Comparison of ENCODE assay signal across 14 cellular contexts in the genomic region with DNA sequence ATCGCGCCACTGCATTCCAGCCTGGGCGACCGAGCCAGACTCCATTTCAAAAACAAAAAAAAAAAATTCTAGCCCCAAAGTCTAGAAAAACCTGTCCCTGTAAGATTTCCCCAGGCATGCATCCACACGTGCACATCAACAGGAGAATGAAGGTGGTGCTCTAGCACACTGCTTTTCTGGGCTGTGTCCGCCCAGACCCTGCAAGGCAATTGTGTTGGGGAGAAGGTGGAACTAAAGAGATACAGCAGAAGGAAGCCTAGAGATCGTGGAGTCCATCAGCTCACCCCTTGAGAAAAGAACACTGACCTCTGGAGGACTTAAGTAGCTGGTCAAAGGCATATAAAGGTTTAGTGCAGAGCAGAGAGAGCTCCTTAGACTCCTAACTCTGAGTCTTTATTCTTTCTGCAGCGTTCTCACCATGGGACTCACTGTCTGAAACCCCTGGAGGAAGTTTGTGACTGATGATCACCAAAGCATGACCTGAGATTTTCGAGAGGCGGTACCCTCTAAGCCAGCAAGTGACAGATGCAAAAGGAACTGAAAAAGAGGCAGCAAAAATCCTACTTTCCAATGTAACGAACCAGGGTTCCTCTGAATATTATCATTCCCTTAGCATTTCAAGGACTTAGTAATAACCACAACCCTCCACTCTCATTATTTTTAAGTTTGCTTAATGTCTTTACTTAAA.
DNase-seq lines count a peak whose midpoint lies in the region; ATAC-seq and TF ChIP-seq lines count a peak whose summit lies in the region.
"Had no signal": no experiment of that assay in that cellular context is flagged by ENCODE, and none has a peak within 500 bp of the region (broad histone marks: within the 10 kb centered on the region; RNA-seq: fewer than 3 reads in every experiment).

No MANE protein-coding gene starts in this region.

- POLR2A ChIA-PET in GM10248 (lab: Yijun Ruan, JAX) = interaction anchor here (0.5 kb wide), 1 partner anchor 66 kb away, joined by 5 read pairs; no protein-coding TSS in a partner anchor

- no peak overlapping the region for H3K27ac Mint-ChIP-seq in T-helper 17 cell
- H3K27ac Mint-ChIP-seq: activated naive CD4-positive, alpha-beta T cell treated with anti-CD3 and anti-CD28 coated beads, Interleukin-2, amount 50 U/mL, for 24 hours had no signal

- H3K9me3 ChIP-seq in T-helper 17 cell (ENCODE audit: control insufficient read depth, low read length, poor library complexity, severe bottlenecking) = no peaks in the 10 kb centered on the region

- peaks cover 6% of the 10 kb centered on the region for H3K27me3 Mint-ChIP-seq in T-helper 17 cell

- DNase-seq in GM10248 (ENCODE audit: extremely low spot score) = peak; percentile 76
- DNase-seq in OCI-M2 (lab: John Stamatoyannopoulos, UW; ENCODE audit: unreplicated experiment) = no peak
- no peak for DNase-seq in NCI-H1092 treated with DMSO at 0.1 percent for 48 hours (lab: John Stamatoyannopoulos, UW)
- no peak for DNase-seq in H4 (ENCODE audit: low spot score)
- no peak for DNase-seq in T-helper 17 cell
- DNase-seq: effector CD4-positive, alpha-beta T cell; GDM1; NCI-H2029; Right ventricle myocardium superior; stimulated activated CD8-positive, alpha-beta memory T cell treated with anti-CD3 and anti-CD28 coated beads, Interleukin-4, amount 100 ng/mL, for 48 hours had no signal

- ATAC-seq in GM19351 (IDR thresholded peaks at IDR 0.05; ENCODE audit: unreplicated experiment) (peak; percentile 99), HG02763 (IDR thresholded peaks at IDR 0.05; ENCODE audit: unreplicated experiment) (peak; percentile 93), HG03520 (IDR thresholded peaks at IDR 0.05; ENCODE audit: unreplicated experiment) (peak; percentile 98), T-helper 17 cell (no peak)

- no peaks in the 10 kb centered on the region for H3K36me3 Mint-ChIP-seq in T-helper 17 cell (ENCODE audit: low read depth)
- H3K36me3 Mint-ChIP-seq: activated naive CD4-positive, alpha-beta T cell treated with anti-CD3 and anti-CD28 coated beads, Interleukin-2, amount 50 U/mL, for 24 hours had no signal

- CTCF ChIA-PET in GM10248 (lab: Yijun Ruan, JAX) = no interaction called here

- H3K4me3 Mint-ChIP-seq in T-helper 17 cell = no peak overlapping the region
- H3K4me3 Mint-ChIP-seq: activated naive CD4-positive, alpha-beta T cell treated with anti-CD3 and anti-CD28 coated beads, Interleukin-2, amount 50 U/mL, for 24 hours had no signal

- H3K4me1 Mint-ChIP-seq in T-helper 17 cell = no peaks in the 10 kb centered on the region
- H3K4me1 Mint-ChIP-seq: activated naive CD4-positive, alpha-beta T cell treated with anti-CD3 and anti-CD28 coated beads, Interleukin-2, amount 50 U/mL, for 24 hours had no signal

- no peak for TF ChIP-seq CTCF in GM10248 (IDR thresholded peaks at IDR 0.05; ENCODE audit: control extremely low read depth, extremely low read depth, low read depth, missing control alignments)
